ENCODE assay signal across 15 cellular contexts in the genomic region with DNA sequence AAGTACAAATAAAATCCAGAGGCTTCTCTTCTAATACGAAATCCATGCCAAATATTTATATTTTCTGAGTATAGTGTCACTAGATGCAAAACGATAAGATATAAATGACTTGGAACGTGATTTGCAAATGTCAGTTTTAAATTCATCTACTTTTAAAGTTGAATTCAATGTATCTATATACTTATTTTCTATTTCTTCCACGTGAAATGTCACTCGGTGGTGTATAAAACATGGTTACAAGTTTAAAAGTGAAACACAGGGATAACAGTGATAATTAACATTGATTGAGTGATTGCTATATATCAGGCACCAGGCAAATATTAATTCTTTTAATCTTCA. TPM values are rescaled to one million over a fixed set of nuclear protein-coding genes. Genes with fewer than 3 reads are reported as not detected.
DNase-seq lines count a peak whose midpoint lies in the region; ATAC-seq, FAIRE-seq and TF ChIP-seq lines count a peak whose summit lies in the region.
"Had no signal": no experiment of that assay in that cellular context is flagged by ENCODE, and none has a peak within 500 bp of the region (broad histone marks: within the 10 kb centered on the region; RNA-seq: fewer than 3 reads in every experiment).

No MANE protein-coding gene starts in this region.

- POLR2A ChIA-PET in activated CD8-positive, alpha-beta T cell treated with anti-CD3 and anti-CD28 coated beads for 36 hours (lab: Charles Lee), result no interaction called here
- POLR2A ChIA-PET in activated CD8-positive, alpha-beta T cell treated with anti-CD3 and anti-CD28 coated beads, Interleukin-2, amount 10 ng/mL, durations not matched to agents 7 days and 5 days (lab: Charles Lee), result no interaction called here
- POLR2A ChIA-PET in CD8-positive, alpha-beta T cell (lab: Charles Lee), result no interaction called here
- POLR2A ChIA-PET in Panc1 (lab: Charles Lee), result no interaction called here

- H3K4me1 Mint-ChIP-seq in activated CD8-positive, alpha-beta T cell treated with anti-CD3 and anti-CD28 coated beads for 36 hours (ENCODE audit: low read depth), result peaks cover 6% of the 10 kb centered on the region
- H3K4me1 Mint-ChIP-seq in activated CD8-positive, alpha-beta T cell treated with anti-CD3 and anti-CD28 coated beads, Interleukin-2, amount 10 ng/mL, durations not matched to agents 7 days and 5 days (ENCODE audit: low read depth), result peaks cover 1% of the 10 kb centered on the region
- H3K4me1 Mint-ChIP-seq in CD8-positive, alpha-beta T cell (ENCODE audit: low read depth), result peaks cover 4% of the 10 kb centered on the region
- no peaks in the 10 kb centered on the region for H3K4me1 Mint-ChIP-seq in nephron progenitor cell
- H3K4me1 Mint-ChIP-seq: GM23338 had no signal

- H3K9me3 Mint-ChIP-seq in activated CD8-positive, alpha-beta T cell treated with anti-CD3 and anti-CD28 coated beads for 36 hours, result no peaks in the 10 kb centered on the region
- H3K9me3 Mint-ChIP-seq in activated CD8-positive, alpha-beta T cell treated with anti-CD3 and anti-CD28 coated beads, Interleukin-2, amount 10 ng/mL, durations not matched to agents 7 days and 5 days (ENCODE audit: insufficient read depth), result no peaks in the 10 kb centered on the region
- no peaks in the 10 kb centered on the region for H3K9me3 Mint-ChIP-seq in CD8-positive, alpha-beta T cell
- no peaks in the 10 kb centered on the region for H3K9me3 Mint-ChIP-seq in nephron progenitor cell
- H3K9me3 Mint-ChIP-seq: GM23338 had no signal

- H3K9me3 ChIP-seq in CD8-positive, alpha-beta T cell (ENCODE audit: low read length), result no peaks in the 10 kb centered on the region
- H3K9me3 ChIP-seq in Panc1 (ENCODE audit: control insufficient read depth, insufficient read depth, low read depth, low read length), result no peaks in the 10 kb centered on the region
- H3K9me3 ChIP-seq: HAP-1, SK-N-SH had no signal

- no peak overlapping the region for H3K27ac ChIP-seq in CD8-positive, alpha-beta T cell (ENCODE audit: low read depth, low read length)
- no peak overlapping the region for H3K27ac ChIP-seq in Panc1 (ENCODE audit: low read length)

- H3K27me3 Mint-ChIP-seq in activated CD8-positive, alpha-beta T cell treated with anti-CD3 and anti-CD28 coated beads for 36 hours, result no peaks in the 10 kb centered on the region
- H3K27me3 Mint-ChIP-seq in activated CD8-positive, alpha-beta T cell treated with anti-CD3 and anti-CD28 coated beads, Interleukin-2, amount 10 ng/mL, durations not matched to agents 7 days and 5 days (ENCODE audit: low read depth), result no peaks in the 10 kb centered on the region
- H3K27me3 Mint-ChIP-seq in CD8-positive, alpha-beta T cell (ENCODE audit: low read depth), result no peaks in the 10 kb centered on the region
- H3K27me3 Mint-ChIP-seq in nephron progenitor cell (ENCODE audit: low read depth, poor library complexity), result peaks cover 8% of the 10 kb centered on the region

- no peak for TF ChIP-seq POLR2A in GM18505 (IDR thresholded peaks at IDR 0.05; ENCODE audit: borderline replicate concordance, extremely low read depth, insufficient read depth, insufficient read length)

- H3K36me3 ChIP-seq in CD8-positive, alpha-beta T cell (ENCODE audit: insufficient read depth, low read length), result no peaks in the 10 kb centered on the region
- no peaks in the 10 kb centered on the region for H3K36me3 ChIP-seq in Panc1 (ENCODE audit: control insufficient read depth, insufficient read depth, low read length)
- H3K36me3 ChIP-seq: HAP-1 had no signal

- BruUV-seq in Panc1 (replicated peaks; lab: Mats Ljungman, UMichigan), result no TSS peak

- CTCF ChIA-PET in activated CD8-positive, alpha-beta T cell treated with anti-CD3 and anti-CD28 coated beads for 36 hours (lab: Charles Lee), result interaction anchor here (3.8 kb wide), 1 partner anchor 239 kb away, joined by 30 read pairs; no protein-coding TSS in a partner anchor
- CTCF ChIA-PET in activated CD8-positive, alpha-beta T cell treated with anti-CD3 and anti-CD28 coated beads, Interleukin-2, amount 10 ng/mL, durations not matched to agents 7 days and 5 days (lab: Charles Lee), result no interaction called here
- CTCF ChIA-PET in CD8-positive, alpha-beta T cell (lab: Charles Lee), result interaction anchor here (1.0 to 3.9 kb wide), 4 partner anchors 35 to 239 kb away, joined by 3 to 56 read pairs (median 10); no protein-coding TSS in a partner anchor
- CTCF ChIA-PET in Panc1 (lab: Charles Lee), result no interaction called here

- H3K4me3 Mint-ChIP-seq in activated CD8-positive, alpha-beta T cell treated with anti-CD3 and anti-CD28 coated beads for 36 hours, result no peak overlapping the region
- H3K4me3 Mint-ChIP-seq in activated CD8-positive, alpha-beta T cell treated with anti-CD3 and anti-CD28 coated beads, Interleukin-2, amount 10 ng/mL, durations not matched to agents 7 days and 5 days, result no peak overlapping the region
- no peak overlapping the region for H3K4me3 Mint-ChIP-seq in CD8-positive, alpha-beta T cell
- no peak overlapping the region for H3K4me3 Mint-ChIP-seq in nephron progenitor cell
- H3K4me3 Mint-ChIP-seq: GM23338 had no signal

- no peak overlapping the region for H3K27ac Mint-ChIP-seq in activated CD8-positive, alpha-beta T cell treated with anti-CD3 and anti-CD28 coated beads for 36 hours
- H3K27ac Mint-ChIP-seq in activated CD8-positive, alpha-beta T cell treated with anti-CD3 and anti-CD28 coated beads, Interleukin-2, amount 10 ng/mL, durations not matched to agents 7 days and 5 days, result no peak overlapping the region
- H3K27ac Mint-ChIP-seq in CD8-positive, alpha-beta T cell, result no peak overlapping the region
- H3K27ac Mint-ChIP-seq in nephron progenitor cell, result no peak overlapping the region
- H3K27ac Mint-ChIP-seq: GM23338 had no signal

- ATAC-seq in activated CD8-positive, alpha-beta T cell treated with anti-CD3 and anti-CD28 coated beads for 36 hours, result no peak
- no peak for ATAC-seq in activated CD8-positive, alpha-beta T cell treated with anti-CD3 and anti-CD28 coated beads, Interleukin-2, amount 10 ng/mL, durations not matched to agents 7 days and 5 days
- no peak for ATAC-seq in CD8-positive, alpha-beta T cell
- ATAC-seq in Panc1, result no peak
- ATAC-seq in GM18505 (IDR thresholded peaks at IDR 0.05; ENCODE audit: unreplicated experiment), result no peak

- H3K27me3 ChIP-seq in CD8-positive, alpha-beta T cell (ENCODE audit: insufficient read depth, low read length), result no peaks in the 10 kb centered on the region
- peaks cover 8% of the 10 kb centered on the region; the same call in 1 of the 2 replicates for H3K27me3 ChIP-seq in Panc1 (ENCODE audit: control insufficient read depth, insufficient read depth, low read length)

- no peaks in the 10 kb centered on the region for H3K36me3 Mint-ChIP-seq in activated CD8-positive, alpha-beta T cell treated with anti-CD3 and anti-CD28 coated beads for 36 hours (ENCODE audit: low read depth)
- H3K36me3 Mint-ChIP-seq in activated CD8-positive, alpha-beta T cell treated with anti-CD3 and anti-CD28 coated beads, Interleukin-2, amount 10 ng/mL, durations not matched to agents 7 days and 5 days (ENCODE audit: low read depth), result no peaks in the 10 kb centered on the region
- H3K36me3 Mint-ChIP-seq in CD8-positive, alpha-beta T cell, result no peaks in the 10 kb centered on the region
- H3K36me3 Mint-ChIP-seq in nephron progenitor cell (ENCODE audit: low read depth), result no peaks in the 10 kb centered on the region

- intact Hi-C loops in activated CD8-positive, alpha-beta T cell treated with anti-CD3 and anti-CD28 coated beads for 36 hours (cut with micrococcal nuclease), result loop anchor here (1.0 kb wide), 1 partner anchor 239 kb away; no protein-coding TSS in a partner anchor
- intact Hi-C loops in CD8-positive, alpha-beta T cell (cut with DNase I, micrococcal nuclease), result loop anchor here (1.0 to 2.0 kb wide), 3 partner anchors 239 to 1001 kb away; no protein-coding TSS in a partner anchor
- intact Hi-C loops in Panc1 (cut with micrococcal nuclease; ENCODE audit: unreplicated experiment), result loop anchor here (1.0 to 5.0 kb wide), 3 partner anchors 239 to 1208 kb away; partner anchors contain the start of gene CHSY3

- H3K4me1 ChIP-seq in CD8-positive, alpha-beta T cell (ENCODE audit: insufficient read depth, low read length), result peaks cover 3% of the 10 kb centered on the region
- no peaks in the 10 kb centered on the region for H3K4me1 ChIP-seq in Panc1 (ENCODE audit: control insufficient read depth, insufficient read depth, low read length)
- H3K4me1 ChIP-seq: HAP-1 had no signal

- no peak for FAIRE-seq in urothelium cell line (lab: Jason Lieb, UNC)

- peak; percentile 28 for TF ChIP-seq CTCF in activated CD8-positive, alpha-beta T cell treated with anti-CD3 and anti-CD28 coated beads for 36 hours (IDR thresholded peaks at IDR 0.05)
- peak; percentile 35 for TF ChIP-seq CTCF in CD8-positive, alpha-beta T cell (IDR thresholded peaks at IDR 0.05)
- TF ChIP-seq CTCF in Panc1 (IDR thresholded peaks at IDR 0.05) (peak; percentile 44; the same call in 1 of the 2 replicates), nephron progenitor cell (IDR thresholded peaks at IDR 0.05) (peak; percentile 17)

- no peak for DNase-seq in activated CD8-positive, alpha-beta T cell treated with anti-CD3 and anti-CD28 coated beads for 36 hours
- no peak for DNase-seq in activated CD8-positive, alpha-beta T cell treated with anti-CD3 and anti-CD28 coated beads, Interleukin-2, amount 10 ng/mL, durations not matched to agents 7 days and 5 days
- no peak for DNase-seq in CD8-positive, alpha-beta T cell
- no peak for DNase-seq in Panc1 (ENCODE audit: low read depth, low spot score)
- DNase-seq in nephron progenitor cell, result no peak
- no peak for DNase-seq in urothelium cell line (ENCODE audit: low spot score)
- no peak for DNase-seq in amniotic stem cell (lab: John Stamatoyannopoulos, UW)
- DNase-seq: 8988T, NCI-H2171, NCI-H524 treated with DMSO at 0.1 percent for 48 hours had no signal

- in situ Hi-C loops in Panc1 (cut with HindIII; ENCODE audit: low pct_unique_long_range_greater_than_20kb, low sequenced_read_pairs), result no loop called here

- no peak overlapping the region for H3K4me3 ChIP-seq in CD8-positive, alpha-beta T cell (ENCODE audit: low read depth, low read length)
- no peak overlapping the region for H3K4me3 ChIP-seq in Panc1 (ENCODE audit: low read depth in 2 of 2, low read length in 2 of 2)
- H3K4me3 ChIP-seq: GM12878, GM23338, HAP-1 had no signal

RNA-seq across cellular contexts. Expression of gene HINT1, which starts 54.8 kb away (rescaled TPM):
- total RNA-seq in activated CD8-positive, alpha-beta T cell treated with anti-CD3 and anti-CD28 coated beads for 36 hours, result 100 to 1,000 TPM; 317 to 322 TPM
- 100 to 1,000 TPM; 232 to 246 TPM for total RNA-seq in activated CD8-positive, alpha-beta T cell treated with anti-CD3 and anti-CD28 coated beads, Interleukin-2, amount 10 ng/mL, durations not matched to agents 7 days and 5 days
- 100 to 1,000 TPM; 243 to 252 TPM for total RNA-seq in CD8-positive, alpha-beta T cell
- 233 TPM for total RNA-seq in Panc1 (2021; ENCODE audit: unreplicated experiment)
- 316 TPM for polyA plus RNA-seq in Panc1 (2012; ENCODE audit: insufficient read length)

Comparison
In these comparisons a context has a peak if more than half of its experiments do, and no peak if none do; other contexts are left out.
1. CTCF ChIA-PET loops: an anchor here in activated CD8-positive, alpha-beta T cell treated with anti-CD3 and anti-CD28 coated beads for 36 hours (3.8 kb wide) and CD8-positive, alpha-beta T cell (1.0 to 3.9 kb wide); none called in activated CD8-positive, alpha-beta T cell treated with anti-CD3 and anti-CD28 coated beads, Interleukin-2, amount 10 ng/mL, durations not matched to agents 7 days and 5 days and Panc1.